13 cellular contexts compared by ENCODE assay signal in the genomic region with DNA sequence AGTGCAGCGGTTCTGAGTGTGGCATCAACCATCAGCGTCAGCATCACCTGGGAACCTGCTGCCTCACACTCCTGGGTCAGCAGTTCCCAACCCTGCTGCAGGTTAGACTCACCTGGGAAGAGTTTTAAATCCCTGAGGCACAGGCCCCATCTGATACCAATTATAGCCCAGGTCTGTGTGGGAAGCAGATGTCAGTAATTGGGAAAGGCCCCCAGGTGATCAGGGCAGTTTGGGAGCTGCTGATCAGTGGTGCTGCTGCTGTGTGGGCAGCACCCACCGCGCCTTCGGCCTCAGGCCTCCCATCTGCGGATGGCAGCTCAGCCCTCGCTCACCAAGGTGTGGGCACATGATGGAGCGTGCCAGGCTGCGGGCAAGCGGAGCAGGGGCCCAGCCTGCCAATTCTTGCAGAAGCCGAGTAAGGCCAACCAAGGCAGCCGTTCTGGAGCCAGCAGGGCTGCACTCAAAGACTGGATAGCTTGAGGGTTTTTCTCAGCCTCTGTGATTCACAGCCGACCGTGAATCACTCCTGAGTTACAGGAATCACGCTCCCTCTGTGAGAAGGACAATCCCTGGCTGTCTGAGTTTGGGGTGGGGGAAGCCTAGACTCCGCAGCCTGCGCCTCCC.
DNase-seq lines count a peak whose midpoint lies in the region; ATAC-seq and TF ChIP-seq lines count a peak whose summit lies in the region.
"Had no signal": no experiment of that assay in that cellular context is flagged by ENCODE, and none has a peak within 500 bp of the region (broad histone marks: within the 10 kb centered on the region; RNA-seq: fewer than 3 reads in every experiment).

No MANE protein-coding gene starts in this region.

- no peaks in the 10 kb centered on the region for H3K79me2 ChIP-seq in trophoblast cell (ENCODE audit: control insufficient read depth, insufficient read depth, low read length, poor library complexity)

- no CpG with 5 or more reads among the region's 17 CpGs for WGBS in trophoblast cell (ENCODE audit: extremely low coverage, insufficient coverage, insufficient read length)

- ATAC-seq in foreskin keratinocyte (peak; percentile 90), upper lobe of right lung (no peak), GM21390 (IDR thresholded peaks at IDR 0.05; ENCODE audit: unreplicated experiment) (no peak)

- H3K14ac ChIP-seq in trophoblast cell (ENCODE audit: low read length), result no peak overlapping the region

- H2BK12ac ChIP-seq in trophoblast cell (ENCODE audit: low read length), result no peak overlapping the region

- no peak overlapping the region for H4K12ac ChIP-seq in trophoblast cell (ENCODE audit: low read depth, low read length)

- no peak overlapping the region for H3K4me2 ChIP-seq in trophoblast cell (ENCODE audit: low read length)

- no peaks in the 10 kb centered on the region for H3K79me1 ChIP-seq in trophoblast cell (ENCODE audit: low read length)

- TF ChIP-seq CTCF in foreskin keratinocyte (conservative IDR thresholded peaks at IDR 0.05) (no peak), upper lobe of right lung (IDR thresholded peaks at IDR 0.05) (no peak)

- H3K4me1 ChIP-seq in foreskin keratinocyte (no peaks in the 10 kb centered on the region), trophoblast cell (ENCODE audit: control insufficient read depth in 1 of 2, insufficient read depth in 2 of 2, low read length in 2 of 2) (peaks cover 2 to 8% of the 10 kb centered on the region in 2 experiments), upper lobe of right lung (no peaks in the 10 kb centered on the region)
- H3K4me1 ChIP-seq: HAP-1 had no signal

- H3K9me3 ChIP-seq in MG63 (no peaks in the 10 kb centered on the region), trophoblast cell (ENCODE audit: insufficient read depth, low read depth, low read length) (peaks cover 5% of the 10 kb centered on the region), upper lobe of right lung (no peaks in the 10 kb centered on the region)
- H3K9me3 ChIP-seq: HAP-1 had no signal

- no peak overlapping the region for H2AK5ac ChIP-seq in trophoblast cell (ENCODE audit: low read length)

- H3K36me3 ChIP-seq in MG63 (no peaks in the 10 kb centered on the region), trophoblast cell (ENCODE audit: control insufficient read depth in 1 of 2, insufficient read depth in 2 of 2, low read length in 2 of 2) (no peaks in the 10 kb centered on the region), upper lobe of right lung (no peaks in the 10 kb centered on the region)
- H3K36me3 ChIP-seq: HAP-1 had no signal

- no peak overlapping the region for H3K18ac ChIP-seq in trophoblast cell (ENCODE audit: low read length)

- no peak overlapping the region for H4K8ac ChIP-seq in trophoblast cell (ENCODE audit: low read depth, low read length)

- H3K9ac ChIP-seq in trophoblast cell (ENCODE audit: low read length), result no peak overlapping the region

- H3K27ac ChIP-seq in foreskin keratinocyte (no peak overlapping the region), trophoblast cell (ENCODE audit: low read depth, low read length) (no peak overlapping the region), upper lobe of right lung (no peak overlapping the region)

- no peak overlapping the region for H2BK5ac ChIP-seq in trophoblast cell (ENCODE audit: low read depth, low read length, poor library complexity)

- peak; percentile 73 for DNase-seq in MG63
- DNase-seq in SK-MEL-5 (ENCODE audit: low read depth, low spot score), result peak; percentile 10
- DNase-seq in foreskin keratinocyte, result peak; percentile 6 to 56
- peak; percentile 3 to 13 for DNase-seq in trophoblast cell
- DNase-seq in 8988T, result no peak
- DNase-seq in upper lobe of right lung, result no peak
- DNase-seq: CD4-positive, CD25-positive, alpha-beta regulatory T cell; Kasumi-1; NCI-H1417 treated with DMSO at 0.1 percent for 48 hours; NCI-H1930; NCI-H69 had no signal

- H2BK120ac ChIP-seq in trophoblast cell (ENCODE audit: insufficient read depth, low read length, poor library complexity), result no peak overlapping the region

- no peak overlapping the region for H2AFZ ChIP-seq in trophoblast cell (ENCODE audit: insufficient read depth, low read length, poor library complexity)

- H3K4ac ChIP-seq in trophoblast cell (ENCODE audit: low read depth, low read length), result no peak overlapping the region

- H3K4me3 ChIP-seq in MG63, result no peak overlapping the region
- H3K4me3 ChIP-seq in trophoblast cell (ENCODE audit: low read depth, low read length), result no peak overlapping the region
- no peak overlapping the region for H3K4me3 ChIP-seq in upper lobe of right lung
- H3K4me3 ChIP-seq: HAP-1 had no signal

- intact Hi-C loops in upper lobe of right lung (cut with DNase I), result no loop called here

- no peaks in the 10 kb centered on the region for H3K27me3 ChIP-seq in MG63
- H3K27me3 ChIP-seq in foreskin keratinocyte, result no peaks in the 10 kb centered on the region
- no peaks in the 10 kb centered on the region for H3K27me3 ChIP-seq in trophoblast cell (ENCODE audit: insufficient read depth, low read length)
- H3K27me3 ChIP-seq in upper lobe of right lung, result peaks cover 3% of the 10 kb centered on the region

- in situ Hi-C loops in SK-MEL-5 (cut with HindIII; ENCODE audit: low pct_unique_long_range_greater_than_20kb, low sequenced_read_pairs), result no loop called here

- H3K23ac ChIP-seq in trophoblast cell (ENCODE audit: low read length), result no peak overlapping the region

- no peak overlapping the region for H4K91ac ChIP-seq in trophoblast cell (ENCODE audit: low read depth, low read length)

Comparison
In these comparisons a context has a peak if more than half of its experiments do, and no peak if none do; other contexts are left out.
1. DNase-seq: peak in MG63 (single experiment), SK-MEL-5 (single experiment), foreskin keratinocyte (2 of 2) and trophoblast cell (2 of 2); none in 8988T (single experiment) and upper lobe of right lung (single experiment).